12 cellular contexts compared by ENCODE assay signal in genomic region chr5:39264528-39264927, GRCh38. TPM values are rescaled to one million over a fixed set of nuclear protein-coding genes. Genes with fewer than 3 reads are reported as not detected.
DNase-seq lines count a peak whose midpoint lies in the region; ATAC-seq and TF ChIP-seq lines count a peak whose summit lies in the region.
"Had no signal": no experiment of that assay in that cellular context is flagged by ENCODE, and none has a peak within 500 bp of the region (broad histone marks: within the 10 kb centered on the region; RNA-seq: fewer than 3 reads in every experiment).

No MANE protein-coding gene starts in this region.

- H3K9me3 ChIP-seq in heart left ventricle = no peaks in the 10 kb centered on the region

- no peaks in the 10 kb centered on the region for H3K27me3 Mint-ChIP-seq in activated CD8-positive, alpha-beta T cell treated with anti-CD3 and anti-CD28 coated beads, Interleukin-2, amount 10 ng/mL, durations not matched to agents 7 days and 5 days (ENCODE audit: low read depth)

- no peaks in the 10 kb centered on the region for H3K36me3 ChIP-seq in heart left ventricle

- CTCF ChIA-PET in activated CD8-positive, alpha-beta T cell treated with anti-CD3 and anti-CD28 coated beads, Interleukin-2, amount 10 ng/mL, durations not matched to agents 7 days and 5 days (lab: Charles Lee) = interaction anchor here (0.7 to 4.7 kb wide), 8 partner anchors 10 to 87 kb away, joined by 3 to 51 read pairs (median 5); partner anchors contain the start of gene FYB1

- intact Hi-C loops in heart left ventricle (cut with DNase I) = no loop called here

- H3K9me3 Mint-ChIP-seq in activated CD8-positive, alpha-beta T cell treated with anti-CD3 and anti-CD28 coated beads, Interleukin-2, amount 10 ng/mL, durations not matched to agents 7 days and 5 days (ENCODE audit: insufficient read depth) = no peaks in the 10 kb centered on the region

- no peak overlapping the region for H3K4me3 ChIP-seq in heart left ventricle

- H3K4me1 ChIP-seq in heart left ventricle = peaks cover 0 to 49% (median 0%) of the 10 kb centered on the region in 12 donors

- TF ChIP-seq CTCF in heart left ventricle (IDR thresholded peaks at IDR 0.05) = no peak

- WGBS in heart left ventricle, 4 donors = 81 to 90% (median 88%) methylated on average over 1 of the region's 1 CpG

- H3K27me3 ChIP-seq in heart left ventricle = no peaks in the 10 kb centered on the region

- peak overlapping the region; percentile 76 for H3K27ac Mint-ChIP-seq in activated CD8-positive, alpha-beta T cell treated with anti-CD3 and anti-CD28 coated beads, Interleukin-2, amount 10 ng/mL, durations not matched to agents 7 days and 5 days

- peaks cover 36% of the 10 kb centered on the region for H3K4me1 Mint-ChIP-seq in activated CD8-positive, alpha-beta T cell treated with anti-CD3 and anti-CD28 coated beads, Interleukin-2, amount 10 ng/mL, durations not matched to agents 7 days and 5 days (ENCODE audit: low read depth)

- peak; percentile 61 for DNase-seq in activated CD8-positive, alpha-beta T cell treated with anti-CD3 and anti-CD28 coated beads, Interleukin-2, amount 10 ng/mL, durations not matched to agents 7 days and 5 days
- DNase-seq in AML-193 (lab: John Stamatoyannopoulos, UW) = no peak
- no peak for DNase-seq in superior temporal gyrus (ENCODE audit: extremely low spot score)
- no peak for DNase-seq in OCI-M2 (lab: John Stamatoyannopoulos, UW; ENCODE audit: unreplicated experiment)
- no peak for DNase-seq in heart left ventricle
- DNase-seq: HCEC 1CT; stimulated activated CD4-positive, alpha-beta T cell treated with anti-CD3 and anti-CD28 coated beads, Interleukin-4, amount 100 ng/mL, for 4 hours; trophoblast cell had no signal

- POLR2A ChIA-PET in activated CD8-positive, alpha-beta T cell treated with anti-CD3 and anti-CD28 coated beads, Interleukin-2, amount 10 ng/mL, durations not matched to agents 7 days and 5 days (lab: Charles Lee) = interaction anchor here (1.3 to 1.5 kb wide), 3 partner anchors 16 to 70 kb away, joined by 3 to 8 read pairs (median 4); no protein-coding TSS in a partner anchor

- peak overlapping the region; percentile 22 for H3K4me3 Mint-ChIP-seq in activated CD8-positive, alpha-beta T cell treated with anti-CD3 and anti-CD28 coated beads, Interleukin-2, amount 10 ng/mL, durations not matched to agents 7 days and 5 days

- H3K36me3 Mint-ChIP-seq in activated CD8-positive, alpha-beta T cell treated with anti-CD3 and anti-CD28 coated beads, Interleukin-2, amount 10 ng/mL, durations not matched to agents 7 days and 5 days (ENCODE audit: low read depth) = no peaks in the 10 kb centered on the region

- peak overlapping the region in 1 of 12 donors; percentile 29 for H3K27ac ChIP-seq in heart left ventricle

- TF ChIP-seq POLR2A in heart left ventricle (IDR thresholded peaks at IDR 0.05) = no peak

- peak; percentile 83 for ATAC-seq in GM18499 (IDR thresholded peaks at IDR 0.05; ENCODE audit: insufficient read depth, unreplicated experiment)
- peak; percentile 88 for ATAC-seq in GM19463 (IDR thresholded peaks at IDR 0.05; ENCODE audit: unreplicated experiment)
- peak; percentile 68 for ATAC-seq in HG03060 (IDR thresholded peaks at IDR 0.05; ENCODE audit: low read depth, unreplicated experiment)
- ATAC-seq in activated CD8-positive, alpha-beta T cell treated with anti-CD3 and anti-CD28 coated beads, Interleukin-2, amount 10 ng/mL, durations not matched to agents 7 days and 5 days = peak; percentile 90
- no peak for ATAC-seq in heart left ventricle

RNA-seq across cellular contexts. Expression of gene FYB1, which starts 45.2 kb away (rescaled TPM):
- total RNA-seq in activated CD8-positive, alpha-beta T cell treated with anti-CD3 and anti-CD28 coated beads, Interleukin-2, amount 10 ng/mL, durations not matched to agents 7 days and 5 days = 100 to 1,000 TPM; 198 to 215 TPM
- total RNA-seq in heart left ventricle = 10 to 100 TPM in 2 of 9 donors, 1 to 10 TPM in 7; 1.6 to 67.2 (median 3.1) TPM
- under 1 TPM; 0.82 to 0.88 TPM for polyA plus RNA-seq in heart left ventricle
- total RNA-seq: chondrocyte had no signal

Comparison
In these comparisons a context has a peak if more than half of its experiments do, and no peak if none do; other contexts are left out.
1. ATAC-seq: peak in GM18499 (single experiment), GM19463 (single experiment), HG03060 (single experiment) and activated CD8-positive, alpha-beta T cell treated with anti-CD3 and anti-CD28 coated beads, Interleukin-2, amount 10 ng/mL, durations not matched to agents 7 days and 5 days (single experiment); none in heart left ventricle (0 of 4).